ENCODE assay signal across 1 cellular context in genomic region chr14:75649337-75649736, GRCh38.
TF ChIP-seq lines count a peak whose summit lies in the region.

No MANE protein-coding gene starts in this region.

TF ChIP-seq in IMR-90, 13 proteins besides CTCF, POLR2A, EP300 and RAD21:
- no peak for TF ChIP-seq RCOR1 (IDR thresholded peaks at IDR 0.05; ENCODE audit: insufficient replicate concordance, low read length)
- TF ChIP-seq MAFK (IDR thresholded peaks at IDR 0.05; ENCODE audit: low read depth, low read length), result no peak
- TF ChIP-seq RFX5 (IDR thresholded peaks at IDR 0.05; ENCODE audit: low read depth, low read length), result no peak
- TF ChIP-seq SMC3 (IDR thresholded peaks at IDR 0.05; ENCODE audit: low read depth, low read length), result no peak
- no peak for TF ChIP-seq FOS (IDR thresholded peaks at IDR 0.05; ENCODE audit: low read depth, low read length)
- no peak for TF ChIP-seq BHLHE40 (IDR thresholded peaks at IDR 0.05; ENCODE audit: low read depth, low read length)
- no peak for TF ChIP-seq MXI1 (IDR thresholded peaks at IDR 0.05; ENCODE audit: borderline replicate concordance, low read depth, low read length)
- TF ChIP-seq, protein P1, sequence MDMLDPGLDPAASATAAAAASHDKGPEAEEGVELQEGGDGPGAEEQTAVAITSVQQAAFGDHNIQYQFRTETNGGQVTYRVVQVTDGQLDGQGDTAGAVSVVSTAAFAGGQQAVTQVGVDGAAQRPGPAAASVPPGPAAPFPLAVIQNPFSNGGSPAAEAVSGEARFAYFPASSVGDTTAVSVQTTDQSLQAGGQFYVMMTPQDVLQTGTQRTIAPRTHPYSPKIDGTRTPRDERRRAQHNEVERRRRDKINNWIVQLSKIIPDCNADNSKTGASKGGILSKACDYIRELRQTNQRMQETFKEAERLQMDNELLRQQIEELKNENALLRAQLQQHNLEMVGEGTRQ (IDR thresholded peaks at IDR 0.05; ENCODE audit: low read depth, low read length), result no peak
- TF ChIP-seq NFE2L2 (IDR thresholded peaks at IDR 0.05; ENCODE audit: low read depth, low read length), result no peak
- no peak for TF ChIP-seq MAZ (IDR thresholded peaks at IDR 0.05; ENCODE audit: borderline replicate concordance, low read depth, low read length)
- TF ChIP-seq CHD1 (IDR thresholded peaks at IDR 0.05; ENCODE audit: low read depth, low read length), result no peak
- no peak for TF ChIP-seq CEBPB (IDR thresholded peaks at IDR 0.05; ENCODE audit: low read depth, low read length)
- TF ChIP-seq, protein P2, sequence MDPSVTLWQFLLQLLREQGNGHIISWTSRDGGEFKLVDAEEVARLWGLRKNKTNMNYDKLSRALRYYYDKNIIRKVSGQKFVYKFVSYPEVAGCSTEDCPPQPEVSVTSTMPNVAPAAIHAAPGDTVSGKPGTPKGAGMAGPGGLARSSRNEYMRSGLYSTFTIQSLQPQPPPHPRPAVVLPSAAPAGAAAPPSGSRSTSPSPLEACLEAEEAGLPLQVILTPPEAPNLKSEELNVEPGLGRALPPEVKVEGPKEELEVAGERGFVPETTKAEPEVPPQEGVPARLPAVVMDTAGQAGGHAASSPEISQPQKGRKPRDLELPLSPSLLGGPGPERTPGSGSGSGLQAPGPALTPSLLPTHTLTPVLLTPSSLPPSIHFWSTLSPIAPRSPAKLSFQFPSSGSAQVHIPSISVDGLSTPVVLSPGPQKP (IDR thresholded peaks at IDR 0.05; ENCODE audit: borderline replicate concordance, low read depth, low read length), result no peak
